ENCODE assay signal across 8 cellular contexts in the genomic region with DNA sequence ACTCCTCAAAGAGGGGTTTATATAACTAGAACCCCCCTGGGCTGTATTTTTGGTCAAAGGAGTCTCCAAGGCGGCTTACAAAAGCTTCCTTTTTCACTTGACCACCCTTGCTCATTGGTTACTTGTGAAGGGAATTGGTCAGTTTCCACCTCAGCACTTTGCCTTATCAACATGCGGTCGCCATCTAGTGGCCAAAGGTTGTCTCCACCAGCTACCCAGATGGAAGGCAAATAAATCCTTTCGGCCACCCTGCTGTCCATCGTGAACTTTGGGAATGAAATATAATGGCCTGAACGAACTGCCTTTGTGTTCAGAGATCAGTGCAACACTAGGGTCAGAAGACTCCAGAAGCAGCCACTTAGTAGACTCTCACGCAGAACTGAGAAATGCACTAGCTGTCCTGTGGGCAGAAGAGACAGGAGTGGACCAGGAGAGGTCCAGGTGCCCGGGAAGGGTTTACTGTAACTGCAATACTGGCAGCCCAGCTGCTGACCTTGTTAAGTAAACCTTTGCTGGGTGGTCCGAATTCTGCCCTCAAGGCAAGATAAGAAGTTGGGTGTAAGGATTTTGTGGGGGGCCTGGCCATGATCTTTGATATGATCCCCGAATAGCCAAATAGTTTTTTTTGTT.
DNase-seq lines count a peak whose midpoint lies in the region; ATAC-seq and TF ChIP-seq lines count a peak whose summit lies in the region.

No MANE protein-coding gene starts in this region.

- peak; percentile 52 for DNase-seq in activated CD4-positive, CD25-positive, alpha-beta regulatory T cell treated with anti-CD3 and anti-CD28 coated beads, Interleukin-2, amount 50 U/mL, for 72 hours
- DNase-seq in NCI-H774 (lab: John Stamatoyannopoulos, UW) = peak; percentile 31
- DNase-seq in activated T-cell treated with anti-CD3 and anti-CD28 coated beads, Interleukin-2, amount 50 U/mL, for 48 hours = peak; percentile 62 to 63
- peak; percentile 68 to 90 for DNase-seq in foreskin fibroblast
- peak; percentile 41 for DNase-seq in non-pigmented ciliary epithelial cell (ENCODE audit: low read depth)
- DNase-seq in vagina (ENCODE audit: extremely low spot score in 2 of 2) = no peak

- no peaks in the 10 kb centered on the region for H3K36me3 ChIP-seq in vagina

- no peak for ATAC-seq in activated CD4-positive, CD25-positive, alpha-beta regulatory T cell treated with anti-CD3 and anti-CD28 coated beads, Interleukin-2, amount 50 U/mL, for 24 hours
- peak; percentile 56 for ATAC-seq in HG02678 (IDR thresholded peaks at IDR 0.05; ENCODE audit: unreplicated experiment)

- TF ChIP-seq POLR2A in vagina (IDR thresholded peaks at IDR 0.05) = no peak

- H3K4me1 ChIP-seq in vagina = peaks cover 7% of the 10 kb centered on the region

- intact Hi-C loops in vagina (cut with DNase I) = no loop called here

- no peaks in the 10 kb centered on the region for H3K9me3 ChIP-seq in vagina

- TF ChIP-seq CTCF in foreskin fibroblast (IDR thresholded peaks at IDR 0.05; ENCODE audit: low read depth, low read length) (peak; percentile 88), vagina (IDR thresholded peaks at IDR 0.05) (peak; percentile 74 to 77 (median 75))

- H3K27ac ChIP-seq in vagina = no peak overlapping the region

- H3K4me3 ChIP-seq in foreskin fibroblast (ENCODE audit: low read depth in 1 of 2, low read length in 2 of 2) (no peak overlapping the region), vagina (no peak overlapping the region)

- no peaks in the 10 kb centered on the region for H3K27me3 ChIP-seq in vagina

Comparison
In these comparisons a context has a peak if more than half of its experiments do, and no peak if none do; other contexts are left out.
1. DNase-seq: peak in activated CD4-positive, CD25-positive, alpha-beta regulatory T cell treated with anti-CD3 and anti-CD28 coated beads, Interleukin-2, amount 50 U/mL, for 72 hours (single experiment), NCI-H774 (single experiment), activated T-cell treated with anti-CD3 and anti-CD28 coated beads, Interleukin-2, amount 50 U/mL, for 48 hours (2 of 2), foreskin fibroblast (2 of 2) and non-pigmented ciliary epithelial cell (single experiment); none in vagina (0 of 2).